In genomic region chr7:100568936-100569844, GRCh38 we compare ENCODE assay signal across 1 cellular context.
TF ChIP-seq lines count a peak whose summit lies in the region.

No MANE protein-coding gene starts in this region.

TF ChIP-seq in HepG2, 621 proteins besides CTCF, POLR2A, EP300 and RAD21 (continued from another document and continues in another):
- TF ChIP-seq SNAPC4 (CRISPR knock-in tag; IDR thresholded peaks at IDR 0.05), result no peak
- no peak for TF ChIP-seq KDM3A (CRISPR knock-in tag; IDR thresholded peaks at IDR 0.05; ENCODE audit: low read depth)
- no peak for TF ChIP-seq HCFC1 (IDR thresholded peaks at IDR 0.05; ENCODE audit: low read depth, low read length)
- 0 out of 2 replicates have a peak, but pooled peaks have one; percentile 15 for TF ChIP-seq RFXANK (CRISPR knock-in tag; IDR thresholded peaks at IDR 0.05)
- no peak for TF ChIP-seq ZNF530 (CRISPR knock-in tag; IDR thresholded peaks at IDR 0.05; ENCODE audit: low read depth)
- no peak for TF ChIP-seq KMT2A (CRISPR knock-in tag; IDR thresholded peaks at IDR 0.05)
- TF ChIP-seq TCF7L2 (IDR thresholded peaks at IDR 0.05; ENCODE audit: low read depth, low read length), result no peak
- TF ChIP-seq ZNF121 (CRISPR knock-in tag; IDR thresholded peaks at IDR 0.05), result no peak; the same call in 1 of the 2 replicates
- TF ChIP-seq KDM6A (CRISPR knock-in tag; IDR thresholded peaks at IDR 0.05; ENCODE audit: low read depth), result no peak
- TF ChIP-seq ZNF614 (CRISPR knock-in tag; IDR thresholded peaks at IDR 0.05; ENCODE audit: borderline replicate concordance), result 0 out of 2 replicates have a peak, but pooled peaks have one; percentile 15
- peak; percentile 58; the same call in 1 of the 2 replicates for TF ChIP-seq NR1H2 (CRISPR knock-in tag; IDR thresholded peaks at IDR 0.05; ENCODE audit: borderline replicate concordance, low read depth)
- TF ChIP-seq CENPX (CRISPR knock-in tag; IDR thresholded peaks at IDR 0.05), result no peak
- TF ChIP-seq SRSF9 (IDR thresholded peaks at IDR 0.05; ENCODE audit: borderline replicate concordance, insufficient read depth, low read depth, low read length, poor library complexity, severe bottlenecking), result no peak
- TF ChIP-seq MYC (CRISPR knock-in tag; IDR thresholded peaks at IDR 0.05; ENCODE audit: borderline replicate concordance), result peak; percentile 43; the same call in 1 of the 2 replicates
- TF ChIP-seq BHLHE40 (IDR thresholded peaks at IDR 0.05; ENCODE audit: low read length), result no peak; the same call in 1 of the 2 replicates
- TF ChIP-seq ZNF670 (CRISPR knock-in tag; IDR thresholded peaks at IDR 0.05; ENCODE audit: borderline replicate concordance), result peak; percentile 92; the same call in 1 of the 2 replicates
- TF ChIP-seq ZXDC (CRISPR knock-in tag; IDR thresholded peaks at IDR 0.05), result no peak
- peak; percentile 51; the same call in 1 of the 2 replicates for TF ChIP-seq ATF7-NPFF (CRISPR knock-in tag; IDR thresholded peaks at IDR 0.05; ENCODE audit: low read depth)
- TF ChIP-seq CBX2 (IDR thresholded peaks at IDR 0.05; ENCODE audit: low read depth, low read length), result no peak
- TF ChIP-seq CBX2 (CRISPR knock-in tag; IDR thresholded peaks at IDR 0.05; ENCODE audit: low read depth), result no peak
- TF ChIP-seq ESRRA (CRISPR knock-in tag; IDR thresholded peaks at IDR 0.05; ENCODE audit: low read depth), result no peak; the same call in 1 of the 2 replicates
- TF ChIP-seq ZFP91 (CRISPR knock-in tag; IDR thresholded peaks at IDR 0.05; ENCODE audit: borderline replicate concordance), result no peak; the same call in 1 of the 2 replicates
- no peak for TF ChIP-seq RBAK (CRISPR knock-in tag; IDR thresholded peaks at IDR 0.05)
- TF ChIP-seq BORCS8-MEF2B (CRISPR knock-in tag; IDR thresholded peaks at IDR 0.05), result no peak
- no peak for TF ChIP-seq AGO2 (optimal IDR thresholded peaks at IDR 0.05; ENCODE audit: low read depth, low read length)
- no peak for TF ChIP-seq ZNF720 (CRISPR knock-in tag; IDR thresholded peaks at IDR 0.05)
- peak; percentile 63 for TF ChIP-seq AHR (CRISPR knock-in tag; IDR thresholded peaks at IDR 0.05)
- no peak; the same call in 1 of the 2 replicates for TF ChIP-seq TBX2 (CRISPR knock-in tag; IDR thresholded peaks at IDR 0.05; ENCODE audit: borderline replicate concordance)
- TF ChIP-seq ZNF251 (CRISPR knock-in tag; IDR thresholded peaks at IDR 0.05), result no peak
- TF ChIP-seq JUND (CRISPR knock-in tag; IDR thresholded peaks at IDR 0.05), result no peak; the same call in 1 of the 2 replicates
- TF ChIP-seq BRF2 (CRISPR knock-in tag; IDR thresholded peaks at IDR 0.05), result 0 out of 2 replicates have a peak, but pooled peaks have one; percentile 45
- peak; percentile 95 for TF ChIP-seq ZNF816 (CRISPR knock-in tag; IDR thresholded peaks at IDR 0.05; ENCODE audit: borderline replicate concordance)
- no peak for TF ChIP-seq MYNN (CRISPR knock-in tag; IDR thresholded peaks at IDR 0.05; ENCODE audit: low read depth)
- no peak for TF ChIP-seq MAFF (IDR thresholded peaks at IDR 0.05; ENCODE audit: low read depth, low read length)
- no peak for TF ChIP-seq ZFY (CRISPR knock-in tag; IDR thresholded peaks at IDR 0.05)
- no peak for TF ChIP-seq CAMTA2 (CRISPR knock-in tag; IDR thresholded peaks at IDR 0.05; ENCODE audit: borderline replicate concordance)
- no peak for TF ChIP-seq BATF2 (CRISPR knock-in tag; IDR thresholded peaks at IDR 0.05)
- peak; percentile 37 to 52; a peak in 1 of 4 replicates for TF ChIP-seq KLF16 (CRISPR knock-in tag; IDR thresholded peaks at IDR 0.05)
- peak; percentile 57 for TF ChIP-seq PAXIP1 (CRISPR knock-in tag; conservative IDR thresholded peaks at IDR 0.05)
- no peak for TF ChIP-seq ZNF225 (CRISPR knock-in tag; IDR thresholded peaks at IDR 0.05)
- no peak for TF ChIP-seq ZNF576 (CRISPR knock-in tag; IDR thresholded peaks at IDR 0.05)
- TF ChIP-seq ZNF276 (CRISPR knock-in tag; IDR thresholded peaks at IDR 0.05; ENCODE audit: low read depth), result 0 out of 2 replicates have a peak, but pooled peaks have one; percentile 79
- TF ChIP-seq GPBP1L1 (CRISPR knock-in tag; IDR thresholded peaks at IDR 0.05), result no peak
- peak; percentile 78 for TF ChIP-seq IRF2 (CRISPR knock-in tag; IDR thresholded peaks at IDR 0.05)
- TF ChIP-seq ZNF768 (CRISPR knock-in tag; IDR thresholded peaks at IDR 0.05), result peak; percentile 70; the same call in 1 of the 2 replicates
- no peak for TF ChIP-seq ZNF510 (CRISPR knock-in tag; IDR thresholded peaks at IDR 0.05; ENCODE audit: low read depth)
